Comparison of ENCODE assay signal across 8 cellular contexts in the genomic region with DNA sequence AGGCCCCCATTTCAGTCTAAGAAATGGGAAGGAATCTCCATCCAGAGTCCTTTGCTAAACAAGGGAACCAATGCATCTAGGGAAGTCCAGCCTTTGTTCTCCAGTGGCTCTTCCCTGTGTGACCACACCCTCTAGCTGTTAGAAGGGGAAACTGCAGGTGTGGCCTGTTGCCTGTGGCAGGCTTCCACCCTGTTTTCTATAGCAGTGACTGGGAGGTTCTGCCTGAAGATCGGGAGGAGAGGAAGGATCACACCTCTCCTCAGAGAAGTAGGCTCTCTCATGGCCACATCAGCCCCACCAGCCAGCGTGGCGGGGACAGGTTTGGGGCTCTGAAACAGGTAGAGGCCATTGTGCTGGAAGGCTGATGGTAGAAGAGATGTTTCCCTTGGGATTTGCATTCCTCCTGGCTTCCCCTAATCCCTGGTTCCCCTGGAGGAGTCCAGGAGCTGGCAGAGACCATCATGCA. TPM values are rescaled to one million over a fixed set of nuclear protein-coding genes. Genes with fewer than 3 reads are reported as not detected.
DNase-seq lines count a peak whose midpoint lies in the region; ATAC-seq and TF ChIP-seq lines count a peak whose summit lies in the region.

No MANE protein-coding gene starts in this region.

- no peak overlapping the region for H4K8ac ChIP-seq in mesenchymal stem cell (ENCODE audit: low read length)

- H3K18ac ChIP-seq in mesenchymal stem cell (ENCODE audit: low read depth in 1 of 2, low read length in 2 of 2): peak overlapping the region in 1 of 2 experiments; percentile 42

- H3K9me3 ChIP-seq in ectodermal cell (ENCODE audit: control insufficient read depth, low read length) (no peaks in the 10 kb centered on the region), mesenchymal stem cell (ENCODE audit: control insufficient read depth, low read length) (no peaks in the 10 kb centered on the region), uterus (no peaks in the 10 kb centered on the region)

- H4K91ac ChIP-seq in mesenchymal stem cell (ENCODE audit: low read length): peak overlapping the region; percentile 12

- intact Hi-C loops in uterus (cut with DNase I; ENCODE audit: low total_unique reads): no loop called here

- H2BK120ac ChIP-seq in mesenchymal stem cell (ENCODE audit: low read depth, low read length): no peak overlapping the region

- no peak overlapping the region for H2AK5ac ChIP-seq in mesenchymal stem cell (ENCODE audit: low read length, severe bottlenecking)

- ATAC-seq in GM18519 (IDR thresholded peaks at IDR 0.05; ENCODE audit: low FRiP score, unreplicated experiment): no peak

- peaks cover 11% of the 10 kb centered on the region for H3K79me1 ChIP-seq in mesenchymal stem cell (replicated peaks; ENCODE audit: low read length, poor library complexity, severe bottlenecking)

- DNase-seq in NOMO-1 (lab: John Stamatoyannopoulos, UW; ENCODE audit: unreplicated experiment in 2 of 2): peak; percentile 25 to 53
- DNase-seq in NOMO-1 treated with dmso at 0.1 percent for 144 hours (lab: John Stamatoyannopoulos, UW; ENCODE audit: unreplicated experiment): no peak
- peak; percentile 61 for DNase-seq in HuH-7.5 (ENCODE audit: low spot score)
- peak; percentile 62 for DNase-seq in RPMI7951 (ENCODE audit: low read depth)
- DNase-seq in mesenchymal stem cell: peak; percentile 64
- DNase-seq in uterus: peak; percentile 48 to 60

- H2BK5ac ChIP-seq in mesenchymal stem cell (ENCODE audit: low read depth, low read length, poor library complexity, severe bottlenecking): no peak overlapping the region

- no peak overlapping the region for H2AFZ ChIP-seq in mesenchymal stem cell (ENCODE audit: low read depth, low read length)

- H3K23ac ChIP-seq in mesenchymal stem cell (ENCODE audit: low read length in 2 of 2): no peak overlapping the region

- H3K4me1 ChIP-seq in ectodermal cell (ENCODE audit: control insufficient read depth, insufficient read depth, low read length) (peaks cover 7% of the 10 kb centered on the region), mesenchymal stem cell (ENCODE audit: control insufficient read depth, insufficient read depth, low read depth, low read length) (peaks cover 24% of the 10 kb centered on the region), uterus (no peaks in the 10 kb centered on the region)

- peak overlapping the region; percentile 68 for H3K9ac ChIP-seq in mesenchymal stem cell (ENCODE audit: low read length)

- no peak overlapping the region for H3K4me2 ChIP-seq in mesenchymal stem cell (ENCODE audit: low read length, poor library complexity, severe bottlenecking)

- H2BK15ac ChIP-seq in mesenchymal stem cell (ENCODE audit: low read depth, poor library complexity, severe bottlenecking): no peak overlapping the region

- no peak overlapping the region for H3K4me3 ChIP-seq in ectodermal cell (ENCODE audit: insufficient read depth, low read depth, low read length)
- H3K4me3 ChIP-seq in mesenchymal stem cell (ENCODE audit: insufficient read depth in 1 of 2, low read depth in 1 of 2, low read length in 2 of 2): no peak overlapping the region
- no peak overlapping the region for H3K4me3 ChIP-seq in uterus

- 69 to 77% methylated on average over 3 of the region's 3 CpGs for WGBS in ectodermal cell, 2 experiments
- 100% methylated on average over 2 of the region's 3 CpGs for WGBS in mesenchymal stem cell

- H3K36me3 ChIP-seq in ectodermal cell (ENCODE audit: control insufficient read depth, insufficient read depth, low read length) (peaks cover 24% of the 10 kb centered on the region), mesenchymal stem cell (ENCODE audit: control insufficient read depth in 1 of 2, insufficient read depth in 2 of 2, low read depth in 1 of 2, low read length in 2 of 2) (peaks cover 42 to 61% of the 10 kb centered on the region in 2 experiments), uterus (no peaks in the 10 kb centered on the region)

- H3K27me3 ChIP-seq in ectodermal cell (ENCODE audit: control insufficient read depth, insufficient read depth, low read length, poor library complexity, severe bottlenecking) (no peaks in the 10 kb centered on the region), mesenchymal stem cell (ENCODE audit: control insufficient read depth in 1 of 2, insufficient read depth in 1 of 2, low read length in 2 of 2) (no peaks in the 10 kb centered on the region), uterus (no peaks in the 10 kb centered on the region)

- TF ChIP-seq POLR2A in uterus (IDR thresholded peaks at IDR 0.05): no peak

- peak overlapping the region; percentile 39 for H3K27ac ChIP-seq in ectodermal cell (ENCODE audit: insufficient read depth, low read depth, low read length, poor library complexity, severe bottlenecking)
- H3K27ac ChIP-seq in mesenchymal stem cell (ENCODE audit: low read length, poor library complexity, severe bottlenecking): no peak overlapping the region
- peak overlapping the region in 1 of 2 donors; percentile 50 for H3K27ac ChIP-seq in uterus

- peak overlapping the region in 1 of 2 experiments; percentile 19 for H3K14ac ChIP-seq in mesenchymal stem cell (ENCODE audit: low read length in 2 of 2)

- peak overlapping the region in 1 of 2 experiments; percentile 62 for H3K4ac ChIP-seq in mesenchymal stem cell (ENCODE audit: low read depth in 1 of 2, low read length in 2 of 2)

- H2BK12ac ChIP-seq in mesenchymal stem cell (ENCODE audit: low read length in 2 of 2): peak overlapping the region; percentile 41 to 66

- TF ChIP-seq CTCF in uterus (IDR thresholded peaks at IDR 0.05): peak; percentile 57 to 73 (median 66)

RNA-seq across cellular contexts. Expression of gene TRIM8, which starts 47.7 kb away (rescaled TPM):
- 39.3 and 52.8 TPM in 2 replicates for total RNA-seq in RPMI7951 (2014; rRNA removed; shearing (Covaris generic))
- polyA plus RNA-seq in ectodermal cell (2013, experiment 1 of 4): 61.1 TPM
- 59.1 TPM for polyA plus RNA-seq in ectodermal cell (2013, experiment 2 of 4)
- 48.5 TPM for polyA plus RNA-seq in ectodermal cell (2013, experiment 3 of 4)
- 46.9 TPM for polyA plus RNA-seq in ectodermal cell (2013, experiment 4 of 4)
- polyA plus RNA-seq in mesenchymal stem cell (2013, experiment 1 of 2): 113 TPM
- polyA plus RNA-seq in mesenchymal stem cell (2013, experiment 2 of 2): 115 TPM
- total RNA-seq in uterus: 100 to 1,000 TPM in 2 of 4 donors, 10 to 100 TPM in 2; 71.2 to 119 (median 102) TPM
